In genomic region chr2:181790716-181791649, GRCh38 we compare ENCODE assay signal across 1 cellular context.
TF ChIP-seq lines count a peak whose summit lies in the region.

No MANE protein-coding gene starts in this region.

TF ChIP-seq in HepG2, 621 proteins besides CTCF, POLR2A, EP300 and RAD21 (continued from another document and continues in another):
- TF ChIP-seq HOXA3 (CRISPR knock-in tag; IDR thresholded peaks at IDR 0.05) (peak; percentile 50; the same call in 1 of the 2 replicates), GPN1 (CRISPR knock-in tag; IDR thresholded peaks at IDR 0.05; ENCODE audit: borderline replicate concordance) (no peak), TFE3 (CRISPR knock-in tag; IDR thresholded peaks at IDR 0.05) (0 out of 2 replicates have a peak, but pooled peaks have one; percentile 36), PAWR (CRISPR knock-in tag; IDR thresholded peaks at IDR 0.05; ENCODE audit: borderline replicate concordance) (no peak), TGIF2 (CRISPR knock-in tag; IDR thresholded peaks at IDR 0.05) (no peak), POLR2AphosphoS2 (IDR thresholded peaks at IDR 0.05; ENCODE audit: low read depth, low read length) (no peak), ATF5 (CRISPR knock-in tag; IDR thresholded peaks at IDR 0.05; ENCODE audit: low read depth) (no peak), ZNF576 (CRISPR knock-in tag; IDR thresholded peaks at IDR 0.05) (no peak), LRRFIP1 (CRISPR knock-in tag; conservative IDR thresholded peaks at IDR 0.05) (no peak), RORA (CRISPR knock-in tag; IDR thresholded peaks at IDR 0.05) (peak; percentile 86; the same call in 1 of the 2 replicates), SMC3 (IDR thresholded peaks at IDR 0.05; ENCODE audit: low read length) (no peak), THRA (CRISPR knock-in tag; IDR thresholded peaks at IDR 0.05; ENCODE audit: borderline replicate concordance) (peak; percentile 37; the same call in 1 of the 2 replicates), CREB3 (CRISPR knock-in tag; IDR thresholded peaks at IDR 0.05) (no peak), SRY (CRISPR knock-in tag; IDR thresholded peaks at IDR 0.05) (no peak; the same call in 1 of the 2 replicates), ZNF580 (CRISPR knock-in tag; IDR thresholded peaks at IDR 0.05; ENCODE audit: borderline replicate concordance, low read depth) (peak; percentile 68; the same call in 1 of the 2 replicates), GMEB2 (CRISPR knock-in tag; IDR thresholded peaks at IDR 0.05; ENCODE audit: low read depth) (no peak), NCOA5 (CRISPR knock-in tag; IDR thresholded peaks at IDR 0.05) (no peak), MTF2 (CRISPR knock-in tag; IDR thresholded peaks at IDR 0.05; ENCODE audit: borderline replicate concordance) (no peak), NFYC (CRISPR knock-in tag; IDR thresholded peaks at IDR 0.05) (no peak), ZNF503 (CRISPR knock-in tag; IDR thresholded peaks at IDR 0.05) (peak; percentile 65; the same call in 1 of the 2 replicates), PAF1 (CRISPR knock-in tag; IDR thresholded peaks at IDR 0.05) (no peak), CHCHD3 (CRISPR knock-in tag; IDR thresholded peaks at IDR 0.05) (no peak), MXD1 (CRISPR knock-in tag; IDR thresholded peaks at IDR 0.05) (no peak), ZBTB20 (CRISPR knock-in tag; IDR thresholded peaks at IDR 0.05; ENCODE audit: borderline replicate concordance, low read depth) (peak; percentile 73; the same call in 1 of the 2 replicates), STAT5B (CRISPR knock-in tag; IDR thresholded peaks at IDR 0.05) (no peak), HMG20A (CRISPR knock-in tag; IDR thresholded peaks at IDR 0.05; ENCODE audit: borderline replicate concordance) (peak; percentile 62; the same call in 1 of the 2 replicates), TBX3 (IDR thresholded peaks at IDR 0.05; ENCODE audit: borderline replicate concordance) (no peak), ZSCAN30 (CRISPR knock-in tag; IDR thresholded peaks at IDR 0.05) (no peak), ZNF3 (CRISPR knock-in tag; IDR thresholded peaks at IDR 0.05) (0 out of 2 replicates have a peak, but pooled peaks have one; percentile 42), EHMT2 (IDR thresholded peaks at IDR 0.05; ENCODE audit: borderline replicate concordance, low read depth, low read length) (no peak), GTF3A (CRISPR knock-in tag; conservative IDR thresholded peaks at IDR 0.05) (no peak), KLF13 (CRISPR knock-in tag; IDR thresholded peaks at IDR 0.05) (no peak), GABPB1 (CRISPR knock-in tag; IDR thresholded peaks at IDR 0.05) (no peak; the same call in 1 of the 2 replicates), ZNF382 (CRISPR knock-in tag; IDR thresholded peaks at IDR 0.05; ENCODE audit: borderline replicate concordance) (no peak), SKI (IDR thresholded peaks at IDR 0.05; ENCODE audit: partially characterized antibody) (no peak), RERE (CRISPR knock-in tag; IDR thresholded peaks at IDR 0.05; ENCODE audit: low read depth) (peak; percentile 58), SETDB1 (CRISPR knock-in tag; IDR thresholded peaks at IDR 0.05; ENCODE audit: borderline replicate concordance) (no peak), SMYD3 (CRISPR knock-in tag; IDR thresholded peaks at IDR 0.05) (peak; percentile 57; the same call in 1 of the 2 replicates), NFATC3 (CRISPR knock-in tag; IDR thresholded peaks at IDR 0.05) (no peak), ZNF121 (CRISPR knock-in tag; IDR thresholded peaks at IDR 0.05) (no peak), SCMH1 (CRISPR knock-in tag; IDR thresholded peaks at IDR 0.05; ENCODE audit: borderline replicate concordance) (no peak), PCBP1 (IDR thresholded peaks at IDR 0.05; ENCODE audit: borderline replicate concordance, low read depth, low read length) (no peak), ZBTB34 (CRISPR knock-in tag; IDR thresholded peaks at IDR 0.05) (peak; percentile 76; the same call in 1 of the 2 replicates), SIX4 (CRISPR knock-in tag; IDR thresholded peaks at IDR 0.05) (peak; percentile 70; the same call in 1 of the 2 replicates), ZBTB7B (CRISPR knock-in tag; IDR thresholded peaks at IDR 0.05) (peak; percentile 91), AGO2 (optimal IDR thresholded peaks at IDR 0.05; ENCODE audit: low read depth, low read length) (no peak), JUNB (CRISPR knock-in tag; IDR thresholded peaks at IDR 0.05; ENCODE audit: borderline replicate concordance) (no peak)
